ENCODE assay signal across 18 cellular contexts in the genomic region with DNA sequence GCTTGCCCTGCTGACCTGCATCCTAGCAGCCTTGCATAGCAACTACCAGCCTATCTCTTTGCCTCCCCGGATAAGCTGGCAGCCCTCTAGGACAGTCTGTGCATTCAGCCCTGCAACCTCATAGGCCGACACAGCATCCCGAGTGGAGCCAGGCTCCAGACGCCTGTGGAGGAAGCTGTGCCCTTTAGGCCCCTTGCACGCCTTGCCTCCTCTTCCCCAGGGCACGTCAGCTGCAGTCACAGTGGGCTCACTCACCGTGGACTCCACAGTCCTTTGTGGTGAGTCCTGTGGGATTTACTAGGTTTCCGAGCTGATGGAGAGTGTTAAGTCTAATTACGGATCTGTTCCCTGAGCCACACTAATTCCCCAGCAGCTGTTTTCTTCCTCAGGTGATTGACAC.
DNase-seq lines count a peak whose midpoint lies in the region; TF ChIP-seq lines count a peak whose summit lies in the region.
"Had no signal": no experiment of that assay in that cellular context is flagged by ENCODE, and none has a peak within 500 bp of the region (broad histone marks: within the 10 kb centered on the region; RNA-seq: fewer than 3 reads in every experiment).

No MANE protein-coding gene starts in this region.

- intact Hi-C loops in OCI-LY7 (cut with micrococcal nuclease; ENCODE audit: unreplicated experiment): no loop called here

- POLR2A ChIA-PET in OCI-LY7 (lab: Charles Lee): interaction anchor here (0.5 kb wide), 1 partner anchor 547 kb away, joined by 3 read pairs; no protein-coding TSS in a partner anchor

- no peak overlapping the region for H3K9ac ChIP-seq in BLaER1 treated with 17β-estradiol and CSF1 and Interleukin-3, amounts not matched to agents 10 nM and 100 nM

- no peak overlapping the region for H3K27ac ChIP-seq in BLaER1 treated with 17β-estradiol and CSF1 and Interleukin-3, amounts not matched to agents 10 nM and 100 nM
- H3K27ac ChIP-seq in tibial nerve (no peak overlapping the region), OCI-LY7 (ENCODE audit: low read depth, low read length, poor library complexity, severe bottlenecking) (no peak overlapping the region)
- H3K27ac ChIP-seq: C4-2B, SK-N-MC had no signal

- CTCF ChIA-PET in OCI-LY7 (lab: Charles Lee; ENCODE audit: unreplicated experiment): no interaction called here

- whole genome bisulfite sequencing in tibial nerve, 2 donors: 46 to 48% methylated on average over 9 of the region's 9 CpGs

- no peaks in the 10 kb centered on the region for H3K9me2 ChIP-seq in OCI-LY7 (ENCODE audit: insufficient read depth, low read length)

- H3K79me2 ChIP-seq in OCI-LY7 (ENCODE audit: insufficient read depth, low read depth, low read length): no peaks in the 10 kb centered on the region

- peaks cover 6 to 21% (median 11%) of the 10 kb centered on the region in 10 experiments; a peak in 18 of 20 replicates for H3K4me1 ChIP-seq in BLaER1 treated with 17β-estradiol and CSF1 and Interleukin-3, amounts not matched to agents 10 nM and 100 nM
- H3K4me1 ChIP-seq in tibial nerve (no peaks in the 10 kb centered on the region), OCI-LY7 (ENCODE audit: insufficient read depth, low read length, poor library complexity, severe bottlenecking) (no peaks in the 10 kb centered on the region)
- H3K4me1 ChIP-seq: HAP-1 had no signal

- H3K4me1 Mint-ChIP-seq in glutamatergic neuron (ENCODE audit: low read depth, unreplicated experiment): peaks cover 4% of the 10 kb centered on the region
- H3K4me1 Mint-ChIP-seq: T-cell had no signal

- no peak overlapping the region for H3K4me3 Mint-ChIP-seq in glutamatergic neuron (ENCODE audit: unreplicated experiment)
- H3K4me3 Mint-ChIP-seq: T-cell had no signal

- TF ChIP-seq CTCF in glutamatergic neuron (IDR thresholded peaks at IDR 0.05; ENCODE audit: partially characterized antibody, unreplicated experiment) (no peak), tibial nerve (IDR thresholded peaks at IDR 0.05) (no peak), OCI-LY7 (conservative IDR thresholded peaks at IDR 0.05; ENCODE audit: low read length) (no peak)

- peaks cover 11% of the 10 kb centered on the region for H3K9me3 Mint-ChIP-seq in glutamatergic neuron (ENCODE audit: unreplicated experiment)

- no TSS peak for BruUV-seq in OCI-LY7 (replicated peaks; lab: Mats Ljungman, UMichigan)

- peaks cover 32 to 40% (median 38%) of the 10 kb centered on the region in 11 experiments for H3K9me3 ChIP-seq in BLaER1 treated with 17β-estradiol and CSF1 and Interleukin-3, amounts not matched to agents 10 nM and 100 nM (replicated peaks in 1 of 11)
- H3K9me3 ChIP-seq in tibial nerve: peaks cover 0 to 33% (median 0%) of the 10 kb centered on the region in 4 donors
- H3K9me3 ChIP-seq in OCI-LY7 (ENCODE audit: low read length): no peaks in the 10 kb centered on the region
- H3K9me3 ChIP-seq: HAP-1 had no signal

- peaks cover 14% of the 10 kb centered on the region for H3K36me3 Mint-ChIP-seq in glutamatergic neuron (ENCODE audit: unreplicated experiment)
- H3K36me3 Mint-ChIP-seq: T-cell had no signal

- H4K20me1 ChIP-seq in BLaER1 treated with 17β-estradiol and CSF1 and Interleukin-3, amounts not matched to agents 10 nM and 100 nM: no peaks in the 10 kb centered on the region
- H4K20me1 ChIP-seq in OCI-LY7 (ENCODE audit: insufficient read depth, low read length): no peaks in the 10 kb centered on the region

- H3K27me3 ChIP-seq in BLaER1 treated with 17β-estradiol and CSF1 and Interleukin-3, amounts not matched to agents 10 nM and 100 nM: peaks cover 0 to 4% (median 0%) of the 10 kb centered on the region in 11 experiments; a peak in 2 of 22 replicates
- H3K27me3 ChIP-seq in tibial nerve: peaks cover 0 to 3% of the 10 kb centered on the region in 2 donors

- peaks cover 0 to 3% (median 0%) of the 10 kb centered on the region in 11 experiments; a peak in 2 of 22 replicates for H3K36me3 ChIP-seq in BLaER1 treated with 17β-estradiol and CSF1 and Interleukin-3, amounts not matched to agents 10 nM and 100 nM
- H3K36me3 ChIP-seq in tibial nerve (no peaks in the 10 kb centered on the region), OCI-LY7 (ENCODE audit: insufficient read depth, low read length) (no peaks in the 10 kb centered on the region)
- H3K36me3 ChIP-seq: HAP-1 had no signal

- H3K27me3 Mint-ChIP-seq in glutamatergic neuron (ENCODE audit: unreplicated experiment): peaks cover 5% of the 10 kb centered on the region

- DNase-seq in NCI-H82 (lab: John Stamatoyannopoulos, UW) (peak; percentile 86), glutamatergic neuron (peak; percentile 29), retina (peak; percentile 75), tibial nerve (ENCODE audit: low spot score in 2 of 2) (no peak), OCI-LY7 (ENCODE audit: low spot score) (no peak)
- no peak for DNase-seq in activated CD4-positive, alpha-beta T cell treated with anti-CD3 and anti-CD28 coated beads for 48 hours
- DNase-seq: DND-41, IMR-90, NCI-H1048, NCI-H2081 treated with DMSO at 0.1 percent for 48 hours, NCI-H2227 treated with DMSO at 0.1 percent for 48 hours, NCI-H510A treated with DMSO at 0.1 percent for 48 hours, SHP77, T-cell had no signal

- no peak for TF ChIP-seq EP300 in tibial nerve (IDR thresholded peaks at IDR 0.05)

- no peak overlapping the region for H3K4me3 ChIP-seq in BLaER1 treated with 17β-estradiol and CSF1 and Interleukin-3, amounts not matched to agents 10 nM and 100 nM
- H3K4me3 ChIP-seq in tibial nerve: no peak overlapping the region
- no peak overlapping the region for H3K4me3 ChIP-seq in OCI-LY7 (ENCODE audit: low read depth, low read length, poor library complexity, severe bottlenecking)
- H3K4me3 ChIP-seq: HAP-1, SK-N-MC had no signal

- no peak for TF ChIP-seq POLR2A in tibial nerve (IDR thresholded peaks at IDR 0.05)

- peak overlapping the region; percentile 57 for H3K27ac Mint-ChIP-seq in glutamatergic neuron (ENCODE audit: unreplicated experiment)
- H3K27ac Mint-ChIP-seq: T-cell had no signal

- no peak overlapping the region for H2AFZ ChIP-seq in OCI-LY7 (ENCODE audit: low read length)

- peak overlapping the region; percentile 14 to 75 (median 56); a peak in 21 of 22 replicates for H3K4me2 ChIP-seq in BLaER1 treated with 17β-estradiol and CSF1 and Interleukin-3, amounts not matched to agents 10 nM and 100 nM
- H3K4me2 ChIP-seq in OCI-LY7 (ENCODE audit: low read length): no peak overlapping the region

Comparison
In these comparisons a context has a peak if more than half of its experiments do, and no peak if none do; other contexts are left out.
1. DNase-seq: peak in NCI-H82 (single experiment), glutamatergic neuron (single experiment) and retina (single experiment); none in tibial nerve (0 of 2), activated CD4-positive, alpha-beta T cell treated with anti-CD3 and anti-CD28 coated beads for 48 hours (single experiment) and OCI-LY7 (single experiment).